ENCODE assay signal across 2 cellular contexts in the genomic region with DNA sequence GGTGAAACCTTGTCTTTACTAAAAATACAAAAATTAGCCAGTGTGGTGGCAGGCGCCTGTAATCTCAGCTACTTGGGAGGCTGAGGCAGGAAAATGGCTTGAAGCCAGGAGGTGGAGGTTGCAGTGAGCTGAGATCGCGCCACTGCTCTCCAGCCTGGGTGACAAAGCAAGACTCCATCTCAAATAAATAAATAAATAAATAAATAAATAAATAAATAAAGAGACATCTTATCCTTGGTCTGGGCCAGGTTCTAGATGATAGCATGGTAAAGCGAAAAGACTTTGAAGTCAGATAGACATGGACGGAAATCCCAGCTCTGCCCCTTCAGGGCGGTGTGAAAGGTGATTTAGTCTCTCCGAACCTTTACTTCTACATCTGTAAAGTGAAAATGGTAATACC. TPM values are rescaled to one million over a fixed set of nuclear protein-coding genes. Genes with fewer than 3 reads are reported as not detected.
"Had no signal": no experiment of that assay in that cellular context is flagged by ENCODE, and none has a peak within 500 bp of the region (broad histone marks: within the 10 kb centered on the region; RNA-seq: fewer than 3 reads in every experiment).

No MANE protein-coding gene starts in this region.

RNA-seq across cellular contexts. Expression of a gene that starts 33.2 kb away (rescaled TPM):
- polyA plus RNA-seq: endothelial cell of umbilical vein, foreskin keratinocyte had no signal
